10 cellular contexts compared by ENCODE assay signal in genomic region chr6:37136821-37137200, GRCh38. TPM values are rescaled to one million over a fixed set of nuclear protein-coding genes. Genes with fewer than 3 reads are reported as not detected.
DNase-seq lines count a peak whose midpoint lies in the region; ATAC-seq, FAIRE-seq and TF ChIP-seq lines count a peak whose summit lies in the region.
"Had no signal": no experiment of that assay in that cellular context is flagged by ENCODE, and none has a peak within 500 bp of the region (broad histone marks: within the 10 kb centered on the region; RNA-seq: fewer than 3 reads in every experiment).

No MANE protein-coding gene starts in this region.

- H3K36me3 ChIP-seq in GM12878 (ENCODE audit: control insufficient read depth in 2 of 2, insufficient read depth in 2 of 2, low read length in 1 of 2) (no peaks in the 10 kb centered on the region), left lung (no peaks in the 10 kb centered on the region), tibial artery (no peaks in the 10 kb centered on the region)

- H3K4me3 Mint-ChIP-seq in activated CD8-positive, alpha-beta T cell treated with anti-CD3 and anti-CD28 coated beads for 36 hours = peak overlapping the region; percentile 42
- H3K4me3 Mint-ChIP-seq in activated CD8-positive, alpha-beta T cell treated with anti-CD3 and anti-CD28 coated beads, Interleukin-2, amount 10 ng/mL, durations not matched to agents 7 days and 5 days = no peak overlapping the region

- POLR2A ChIA-PET in activated CD8-positive, alpha-beta T cell treated with anti-CD3 and anti-CD28 coated beads for 36 hours (lab: Charles Lee) = interaction anchor here (1.2 to 1.8 kb wide), 2 partner anchors 35 to 36 kb away, joined by 5 to 6 read pairs; no protein-coding TSS in a partner anchor
- POLR2A ChIA-PET in activated CD8-positive, alpha-beta T cell treated with anti-CD3 and anti-CD28 coated beads, Interleukin-2, amount 10 ng/mL, durations not matched to agents 7 days and 5 days (lab: Charles Lee) = no interaction called here
- POLR2A ChIA-PET in GM12878 (lab: Charles Lee) = interaction anchor here (1.1 kb wide), 1 partner anchor 34 kb away, joined by 4 read pairs; no protein-coding TSS in a partner anchor

- DNase-seq in activated CD8-positive, alpha-beta T cell treated with anti-CD3 and anti-CD28 coated beads for 36 hours = no peak
- DNase-seq in activated CD8-positive, alpha-beta T cell treated with anti-CD3 and anti-CD28 coated beads, Interleukin-2, amount 10 ng/mL, durations not matched to agents 7 days and 5 days = no peak
- DNase-seq in GM12878 (ENCODE audit: low read depth, low spot score) = no peak
- no peak for DNase-seq in left lung
- no peak for DNase-seq in tibial artery
- no peak for DNase-seq in cerebellar cortex (ENCODE audit: low spot score)
- no peak for DNase-seq in NK-92 (lab: John Stamatoyannopoulos, UW; ENCODE audit: unreplicated experiment)
- DNase-seq: activated T-cell treated with anti-CD3 and anti-CD28 coated beads for 4 hours, left cardiac atrium had no signal

- H3K4me1 Mint-ChIP-seq in activated CD8-positive, alpha-beta T cell treated with anti-CD3 and anti-CD28 coated beads for 36 hours (ENCODE audit: low read depth) = peaks cover 29% of the 10 kb centered on the region
- H3K4me1 Mint-ChIP-seq in activated CD8-positive, alpha-beta T cell treated with anti-CD3 and anti-CD28 coated beads, Interleukin-2, amount 10 ng/mL, durations not matched to agents 7 days and 5 days (ENCODE audit: low read depth) = peaks cover 18% of the 10 kb centered on the region

- no peak for TF ChIP-seq RAD21 in GM12878 (IDR thresholded peaks at IDR 0.05; ENCODE audit: insufficient read depth, low read depth, low read length)

- SMC1A ChIA-PET in GM12878 (lab: Charles Lee; ENCODE audit: uncharacterized antibody, unreplicated experiment) = interaction anchor here (1.2 to 2.4 kb wide), 5 partner anchors 16 to 86 kb away, joined by 3 to 9 read pairs (median 4); no protein-coding TSS in a partner anchor

- H3K4me3 ChIP-seq in GM12878 (peak overlapping the region; percentile 29; the same call in 1 of the 2 replicates), left lung (no peak overlapping the region), tibial artery (no peak overlapping the region)

- no peaks in the 10 kb centered on the region for H3K36me3 Mint-ChIP-seq in activated CD8-positive, alpha-beta T cell treated with anti-CD3 and anti-CD28 coated beads for 36 hours (ENCODE audit: low read depth)
- H3K36me3 Mint-ChIP-seq in activated CD8-positive, alpha-beta T cell treated with anti-CD3 and anti-CD28 coated beads, Interleukin-2, amount 10 ng/mL, durations not matched to agents 7 days and 5 days (ENCODE audit: low read depth) = no peaks in the 10 kb centered on the region

- no peaks in the 10 kb centered on the region for H3K79me2 ChIP-seq in GM12878 (ENCODE audit: control insufficient read depth, insufficient read depth, low read length)

- CTCF ChIA-PET in activated CD8-positive, alpha-beta T cell treated with anti-CD3 and anti-CD28 coated beads for 36 hours (lab: Charles Lee) = interaction anchor here (1.7 kb wide), 1 partner anchor 119 kb away, joined by 4 read pairs; no protein-coding TSS in a partner anchor
- CTCF ChIA-PET in activated CD8-positive, alpha-beta T cell treated with anti-CD3 and anti-CD28 coated beads, Interleukin-2, amount 10 ng/mL, durations not matched to agents 7 days and 5 days (lab: Charles Lee) = interaction anchor here (1.2 kb wide), 1 partner anchor 74 kb away, joined by 3 read pairs; no protein-coding TSS in a partner anchor
- CTCF ChIA-PET in GM12878 (lab: Yijun Ruan, JAX) = interaction anchor here (1.1 kb wide), 1 partner anchor 34 kb away, joined by 3 read pairs; no protein-coding TSS in a partner anchor

- H3K27me3 ChIP-seq in GM12878 (replicated peaks in 1 of 2; ENCODE audit: control insufficient read depth in 2 of 2, insufficient read depth in 2 of 2, low read length in 1 of 2) (no peaks in the 10 kb centered on the region), left lung (no peaks in the 10 kb centered on the region), tibial artery (no peaks in the 10 kb centered on the region)

- no TSS peak for BruUV-seq in GM12878 (replicated peaks; lab: Mats Ljungman, UMichigan)

- FAIRE-seq in GM12878 (lab: Jason Lieb, UNC) = no peak

- H3K27ac Mint-ChIP-seq in activated CD8-positive, alpha-beta T cell treated with anti-CD3 and anti-CD28 coated beads for 36 hours = peak overlapping the region; percentile 85
- H3K27ac Mint-ChIP-seq in activated CD8-positive, alpha-beta T cell treated with anti-CD3 and anti-CD28 coated beads, Interleukin-2, amount 10 ng/mL, durations not matched to agents 7 days and 5 days = no peak overlapping the region

- no peak for TF ChIP-seq CTCF in activated CD8-positive, alpha-beta T cell treated with anti-CD3 and anti-CD28 coated beads for 36 hours (IDR thresholded peaks at IDR 0.05)
- TF ChIP-seq CTCF in GM12878 (IDR thresholded peaks at IDR 0.05 in 2 of 3, conservative IDR thresholded peaks at IDR 0.05 in 1 of 3; ENCODE audit: control insufficient read depth in 2 of 3, extremely low read depth in 1 of 3, insufficient read depth in 1 of 3, low read depth in 3 of 3, low read length in 3 of 3) = no peak
- TF ChIP-seq CTCF in left lung (IDR thresholded peaks at IDR 0.05) = no peak
- no peak for TF ChIP-seq CTCF in tibial artery (IDR thresholded peaks at IDR 0.05)

- H2AFZ ChIP-seq in GM12878 (ENCODE audit: control insufficient read depth, low read depth, low read length) = peak overlapping the region; percentile 61

- no peak overlapping the region for H3K4me2 ChIP-seq in GM12878 (ENCODE audit: control insufficient read depth, insufficient read depth)

- H3K27me3 Mint-ChIP-seq in activated CD8-positive, alpha-beta T cell treated with anti-CD3 and anti-CD28 coated beads for 36 hours = no peaks in the 10 kb centered on the region
- H3K27me3 Mint-ChIP-seq in activated CD8-positive, alpha-beta T cell treated with anti-CD3 and anti-CD28 coated beads, Interleukin-2, amount 10 ng/mL, durations not matched to agents 7 days and 5 days (ENCODE audit: low read depth) = no peaks in the 10 kb centered on the region

- no peak for TF ChIP-seq POLR2A in GM12878 (IDR thresholded peaks at IDR 0.05; ENCODE audit: low read depth, low read length)

- in situ Hi-C loops in GM12878 (cut with MboI) = no loop called here

- no peaks in the 10 kb centered on the region for H4K20me1 ChIP-seq in GM12878 (ENCODE audit: control insufficient read depth, insufficient read depth)

- ATAC-seq in activated CD8-positive, alpha-beta T cell treated with anti-CD3 and anti-CD28 coated beads for 36 hours = no peak
- no peak for ATAC-seq in activated CD8-positive, alpha-beta T cell treated with anti-CD3 and anti-CD28 coated beads, Interleukin-2, amount 10 ng/mL, durations not matched to agents 7 days and 5 days
- ATAC-seq in GM12878 (no peak), left lung (no peak), GM21619 (IDR thresholded peaks at IDR 0.05; ENCODE audit: unreplicated experiment) (no peak)

- WGBS in GM12878 (ENCODE audit: insufficient coverage, insufficient replicate concordance, low lambda C conversion rate, missing lambda C conversion rate) = 54% methylated on average over 7 of the region's 7 CpGs

- no peak overlapping the region for H3K9ac ChIP-seq in GM12878 (ENCODE audit: control insufficient read depth, insufficient read depth, low read length)

- RAD21 ChIA-PET in GM12878 (lab: Charles Lee; ENCODE audit: unreplicated experiment) = interaction anchor here (0.9 to 1.7 kb wide), 2 partner anchors 14 to 34 kb away, joined by 3 read pairs; no protein-coding TSS in a partner anchor

- no peaks in the 10 kb centered on the region for H3K9me3 Mint-ChIP-seq in activated CD8-positive, alpha-beta T cell treated with anti-CD3 and anti-CD28 coated beads for 36 hours
- H3K9me3 Mint-ChIP-seq in activated CD8-positive, alpha-beta T cell treated with anti-CD3 and anti-CD28 coated beads, Interleukin-2, amount 10 ng/mL, durations not matched to agents 7 days and 5 days (ENCODE audit: insufficient read depth) = no peaks in the 10 kb centered on the region

- no peaks in the 10 kb centered on the region for H3K9me3 ChIP-seq in GM12878 (replicated peaks; ENCODE audit: control insufficient read depth, insufficient read depth, low read length)
- H3K9me3 ChIP-seq in left lung = no peaks in the 10 kb centered on the region
- no peaks in the 10 kb centered on the region for H3K9me3 ChIP-seq in tibial artery

- H3K4me1 ChIP-seq in GM12878 (ENCODE audit: control insufficient read depth, insufficient read depth, low read length) (peaks cover 22% of the 10 kb centered on the region), left lung (peaks cover 21 to 35% of the 10 kb centered on the region in 2 donors), tibial artery (peaks cover 7 to 64% (median 32%) of the 10 kb centered on the region in 4 donors)

- no peak for TF ChIP-seq EP300 in GM12878 (IDR thresholded peaks at IDR 0.05; ENCODE audit: borderline replicate concordance in 1 of 2, control insufficient read depth in 1 of 2, low read depth in 2 of 2, low read length in 2 of 2)

- H3K27ac ChIP-seq in GM12878 (ENCODE audit: control insufficient read depth, insufficient read depth) (peak overlapping the region; percentile 42; the same call in 1 of the 2 replicates), left lung (peak overlapping the region; percentile 28 to 51), tibial artery (peak overlapping the region; percentile 80 to 85)

- intact Hi-C loops in activated CD8-positive, alpha-beta T cell treated with anti-CD3 and anti-CD28 coated beads for 36 hours (cut with micrococcal nuclease) = no loop called here
- intact Hi-C loops in GM12878 (cut with micrococcal nuclease; ENCODE audit: unreplicated experiment) (no loop called here), left lung (cut with DNase I) (no loop called here), tibial artery (cut with DNase I; ENCODE audit: low total_unique reads) (no loop called here)

RNA-seq across cellular contexts. Expression of gene PIM1, which starts 33.1 kb away (rescaled TPM):
- total RNA-seq in activated CD8-positive, alpha-beta T cell treated with anti-CD3 and anti-CD28 coated beads for 36 hours = 100 to 1,000 TPM; 293 to 305 TPM
- 100 to 1,000 TPM; 432 to 449 TPM for total RNA-seq in activated CD8-positive, alpha-beta T cell treated with anti-CD3 and anti-CD28 coated beads, Interleukin-2, amount 10 ng/mL, durations not matched to agents 7 days and 5 days
- total RNA-seq in GM12878 (2013; cell fraction: nucleolus; rRNA removed) = 6.3 and 7.3 TPM in 2 replicates
- total RNA-seq in GM12878 (2014; rRNA removed) (10.6 and 12.5 TPM in 2 replicates), GM12878 (2014; rRNA removed; fragmentation: Illumina TruSeq; extraction: Trizol) (9.9 and 10.5 TPM in 2 replicates), GM12878 (2021) (20.6 and 22.0 TPM in 2 replicates), left lung (10 to 100 TPM; 42.2 to 89.8 TPM)
- polyA plus RNA-seq in GM12878 (2011; ENCODE audit: low read depth) = 8.2 TPM
- polyA plus RNA-seq in GM12878 (2011; rRNA removed) (6.4 and 10.4 TPM in 2 replicates), GM12878 (2014; fragmentation: Illumina TruSeq; extraction: Trizol) (29.0 and 33.9 TPM in 2 replicates), GM12878 (2014; fragmentation: Nextera tagmentation; extraction: Ambion mirVana) (1 to 10 TPM in 1 of 2 experiments, under 1 TPM in 1; 0.66 to 3.0 TPM), GM12878 (2014; rRNA removed) (11.1 and 11.6 TPM in 2 replicates), GM12878 (2016; fragmentation: Nextera tagmentation; extraction: Ambion mirVana) (1 to 10 TPM; 7.0 to 8.1 TPM)
- 9.2 and 10.8 TPM in 2 replicates for polyA plus RNA-seq in GM12878 (2011; cell fraction: cytosol; rRNA removed)
- 14.0 and 16.8 TPM in 2 replicates for polyA plus RNA-seq in GM12878 (2011; cell fraction: nucleus; rRNA removed)
- 12.5 and 17.7 TPM in 2 replicates for polyA plus RNA-seq in GM12878 (2012)
- 9.8 and 11.3 TPM in 2 replicates for polyA minus RNA-seq in GM12878 (2011; rRNA and poly(A)+ RNA removed)
- polyA minus RNA-seq in GM12878 (2011; cell fraction: cytosol; rRNA and poly(A)+ RNA removed) = 4.7 and 7.4 TPM in 2 replicates
- polyA minus RNA-seq in GM12878 (2011; cell fraction: nucleus; rRNA and poly(A)+ RNA removed) = 6.0 and 8.4 TPM in 2 replicates
